In the genomic region with DNA sequence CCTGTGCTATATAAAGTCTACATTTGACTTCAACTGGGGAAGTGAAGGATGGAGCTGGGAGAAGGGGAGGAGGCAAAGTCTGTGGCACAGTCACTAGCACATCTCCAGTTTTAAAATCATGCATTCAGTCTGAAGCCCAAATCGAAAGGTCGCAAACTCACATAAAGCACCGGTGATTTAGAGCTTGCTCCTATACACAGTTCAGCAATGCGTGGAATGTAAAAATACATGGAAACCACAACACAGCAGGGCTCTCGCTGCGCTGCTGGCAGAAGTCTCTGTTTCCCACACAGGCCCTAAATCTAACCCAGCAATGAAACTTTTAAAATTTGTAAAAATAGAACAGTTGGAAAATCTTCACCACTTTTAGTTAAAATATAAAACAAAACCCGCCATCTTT, we compare ENCODE assay signal across 11 cellular contexts.
DNase-seq lines count a peak whose midpoint lies in the region; ATAC-seq and TF ChIP-seq lines count a peak whose summit lies in the region.
"Had no signal": no experiment of that assay in that cellular context is flagged by ENCODE, and none has a peak within 500 bp of the region (broad histone marks: within the 10 kb centered on the region; RNA-seq: fewer than 3 reads in every experiment).

No MANE protein-coding gene starts in this region.

- H3K36me3 ChIP-seq in DND-41 (ENCODE audit: insufficient read depth, low read length), result no peaks in the 10 kb centered on the region
- H3K36me3 ChIP-seq in MM.1S (replicated peaks; ENCODE audit: insufficient read depth, low read length), result no peaks in the 10 kb centered on the region
- H3K36me3 ChIP-seq in body of pancreas (replicated peaks in 1 of 2; ENCODE audit: insufficient read depth in 1 of 2, low read depth in 2 of 2), result no peaks in the 10 kb centered on the region
- no peaks in the 10 kb centered on the region for H3K36me3 ChIP-seq in spleen

- intact Hi-C loops in body of pancreas (cut with DNase I), result no loop called here
- intact Hi-C loops in spleen (cut with DNase I; ENCODE audit: low total_unique reads), result no loop called here

- H3K9ac ChIP-seq in DND-41 (ENCODE audit: low read depth, low read length), result no peak overlapping the region
- H3K9ac ChIP-seq in MM.1S (ENCODE audit: low read length), result no peak overlapping the region
- H3K9ac ChIP-seq: parathyroid adenoma had no signal

- TF ChIP-seq POLR2A in body of pancreas (IDR thresholded peaks at IDR 0.05), result no peak
- no peak for TF ChIP-seq POLR2A in spleen (IDR thresholded peaks at IDR 0.05)

- H3K4me1 ChIP-seq in DND-41 (ENCODE audit: insufficient read depth, low read length) (peaks cover 12% of the 10 kb centered on the region), MM.1S (ENCODE audit: low read length) (no peaks in the 10 kb centered on the region), body of pancreas (peaks cover 9% of the 10 kb centered on the region), spleen (peaks cover 4 to 55% (median 33%) of the 10 kb centered on the region in 6 donors)
- H3K4me1 ChIP-seq: parathyroid adenoma had no signal

- H3K9me3 ChIP-seq in DND-41 (ENCODE audit: insufficient read depth, low read length, severe bottlenecking), result no peaks in the 10 kb centered on the region
- H3K9me3 ChIP-seq in MM.1S (replicated peaks; ENCODE audit: insufficient read depth, low read length), result no peaks in the 10 kb centered on the region
- no peaks in the 10 kb centered on the region for H3K9me3 ChIP-seq in body of pancreas
- H3K9me3 ChIP-seq in spleen, result no peaks in the 10 kb centered on the region

- no peaks in the 10 kb centered on the region for H3F3A ChIP-seq in MM.1S (ENCODE audit: insufficient read depth, low read length)

- H2AFZ ChIP-seq in DND-41 (ENCODE audit: low read depth, low read length) (no peak overlapping the region), MM.1S (ENCODE audit: low read length) (no peak overlapping the region)
- H2AFZ ChIP-seq: parathyroid adenoma had no signal

- H3K27ac ChIP-seq in DND-41 (ENCODE audit: low read length), result no peak overlapping the region
- no peak overlapping the region for H3K27ac ChIP-seq in MM.1S (ENCODE audit: low read length)
- no peak overlapping the region for H3K27ac ChIP-seq in body of pancreas
- H3K27ac ChIP-seq in spleen, result peak overlapping the region in 2 of 8 donors; percentile 66 to 78
- H3K27ac ChIP-seq: parathyroid adenoma had no signal

- no peak for TF ChIP-seq CTCF in DND-41 (IDR thresholded peaks at IDR 0.05; ENCODE audit: borderline replicate concordance, extremely low read depth, low read length, poor library complexity, severe bottlenecking)
- no peak for TF ChIP-seq CTCF in MM.1S (IDR thresholded peaks at IDR 0.05; ENCODE audit: low read length)
- no peak for TF ChIP-seq CTCF in body of pancreas (IDR thresholded peaks at IDR 0.05)
- TF ChIP-seq CTCF in spleen (IDR thresholded peaks at IDR 0.05 in 8 of 11, conservative IDR thresholded peaks at IDR 0.05 in 3 of 11), result no peak

- no peak overlapping the region for H3K4me2 ChIP-seq in DND-41 (ENCODE audit: insufficient read depth, low read length)
- no peak overlapping the region for H3K4me2 ChIP-seq in MM.1S (ENCODE audit: low read depth, low read length)

- H3K27me3 ChIP-seq in DND-41 (ENCODE audit: insufficient read depth, low read length, poor library complexity) (no peaks in the 10 kb centered on the region), MM.1S (replicated peaks; ENCODE audit: insufficient read depth, low read length) (no peaks in the 10 kb centered on the region), body of pancreas (no peaks in the 10 kb centered on the region), spleen (replicated peaks in 1 of 7) (no peaks in the 10 kb centered on the region)

- no peaks in the 10 kb centered on the region for H3K9me2 ChIP-seq in MM.1S (replicated peaks; ENCODE audit: insufficient read depth, low read length)

- H3K79me2 ChIP-seq in DND-41 (ENCODE audit: insufficient read depth, low read length) (no peaks in the 10 kb centered on the region; the same call in 1 of the 2 replicates), MM.1S (ENCODE audit: low read length) (no peaks in the 10 kb centered on the region)
- H3K79me2 ChIP-seq: parathyroid adenoma had no signal

- ATAC-seq in DND-41 (ENCODE audit: insufficient read depth, low read depth), result peak; percentile 63
- ATAC-seq in GM21390 (IDR thresholded peaks at IDR 0.05; ENCODE audit: unreplicated experiment), result peak; percentile 69
- no peak for ATAC-seq in body of pancreas
- ATAC-seq in HG03571 (IDR thresholded peaks at IDR 0.05; ENCODE audit: unreplicated experiment), result no peak

- DNase-seq in DND-41 (no peak), M059J (ENCODE audit: low read depth) (peak; percentile 19), iris pigment epithelial cell (ENCODE audit: low read depth) (peak; percentile 57), MM.1S (no peak), body of pancreas (no peak), spleen (no peak)
- DNase-seq: activated CD4-positive, alpha-beta T cell treated with anti-CD3 and anti-CD28 coated beads, Interleukin-2, amount 10 ng/mL, durations not matched to agents 7 days and 5 days; NCI-H2081 had no signal

- H4K20me1 ChIP-seq in DND-41 (ENCODE audit: insufficient read depth, low read length), result no peaks in the 10 kb centered on the region
- no peaks in the 10 kb centered on the region for H4K20me1 ChIP-seq in MM.1S (ENCODE audit: insufficient read depth, low read length)

- H3K4me3 ChIP-seq in DND-41 (ENCODE audit: low read depth in 1 of 2, low read length in 2 of 2) (no peak overlapping the region), MM.1S (ENCODE audit: low read length) (no peak overlapping the region), body of pancreas (no peak overlapping the region), spleen (no peak overlapping the region)

- WGBS in body of pancreas, 2 donors, result 76 to 80% methylated on average over 7 of the region's 7 CpGs
- WGBS in spleen, 5 donors, result 39 to 65% (median 63%) methylated on average over 7 of the region's 7 CpGs

Comparison
In these comparisons a context has a peak if more than half of its experiments do, and no peak if none do; other contexts are left out.
1. ATAC-seq: peak in DND-41 (single experiment) and GM21390 (single experiment); none in body of pancreas (single experiment) and HG03571 (single experiment).
2. DNase-seq: peak in M059J (single experiment) and iris pigment epithelial cell (single experiment); none in DND-41 (single experiment), MM.1S (single experiment), body of pancreas (0 of 4) and spleen (single experiment).